ENCODE assay signal across 1 cellular context in genomic region chr16:49821156-49821555, GRCh38.
TF ChIP-seq lines count a peak whose summit lies in the region.

No MANE protein-coding gene starts in this region.

TF ChIP-seq in HepG2, 621 proteins besides CTCF, POLR2A, EP300 and RAD21:
- TF ChIP-seq FOXK1 (CRISPR knock-in tag; IDR thresholded peaks at IDR 0.05; ENCODE audit: borderline replicate concordance, low read depth) (no peak), LBX2 (CRISPR knock-in tag; IDR thresholded peaks at IDR 0.05; ENCODE audit: borderline replicate concordance) (no peak), POLR2AphosphoS5 (IDR thresholded peaks at IDR 0.05; ENCODE audit: low read depth, low read length) (no peak), NR1H2 (CRISPR knock-in tag; IDR thresholded peaks at IDR 0.05; ENCODE audit: borderline replicate concordance, low read depth) (no peak), ZNF441 (CRISPR knock-in tag; IDR thresholded peaks at IDR 0.05; ENCODE audit: borderline replicate concordance) (no peak), HIVEP1 (CRISPR knock-in tag; IDR thresholded peaks at IDR 0.05) (no peak), ZBTB25 (CRISPR knock-in tag; IDR thresholded peaks at IDR 0.05) (no peak), ZNF646 (CRISPR knock-in tag; IDR thresholded peaks at IDR 0.05) (no peak), ZNF274 (CRISPR knock-in tag; IDR thresholded peaks at IDR 0.05) (no peak), GATAD2A (CRISPR knock-in tag; IDR thresholded peaks at IDR 0.05) (no peak), RFX1 (IDR thresholded peaks at IDR 0.05) (no peak), CREM (IDR thresholded peaks at IDR 0.05) (no peak), CREM (CRISPR knock-in tag; IDR thresholded peaks at IDR 0.05) (no peak), ZFP62 (CRISPR knock-in tag; IDR thresholded peaks at IDR 0.05) (no peak), ZNF619 (CRISPR knock-in tag; IDR thresholded peaks at IDR 0.05) (no peak), SALL1 (CRISPR knock-in tag; IDR thresholded peaks at IDR 0.05) (no peak), ZNF569 (CRISPR knock-in tag; IDR thresholded peaks at IDR 0.05; ENCODE audit: borderline replicate concordance) (no peak), LCORL (IDR thresholded peaks at IDR 0.05) (no peak), LCORL (CRISPR knock-in tag; IDR thresholded peaks at IDR 0.05) (no peak), ZBTB44 (CRISPR knock-in tag; IDR thresholded peaks at IDR 0.05) (no peak), TBX2 (CRISPR knock-in tag; IDR thresholded peaks at IDR 0.05; ENCODE audit: borderline replicate concordance) (no peak)
TF ChIP-seq in HepG2: peak in this region for 0.
